Comparison of ENCODE assay signal across 20 cellular contexts in genomic region chr11:30815619-30816018, GRCh38.
"Had no signal": no experiment of that assay in that cellular context is flagged by ENCODE, and none has a peak within 500 bp of the region (broad histone marks: within the 10 kb centered on the region; RNA-seq: fewer than 3 reads in every experiment).

No MANE protein-coding gene starts in this region.

- ATAC-seq: natural killer cell; psoas muscle; right cardiac atrium; right lobe of liver; stimulated activated effector memory CD8-positive, alpha-beta T cell treated with anti-CD3 and anti-CD28 coated beads, Interleukin-12 subunit alpha, Interleukin-12 subunit beta, amount 100 ng/mL, for 72 hours; stimulated activated naive B cell treated with anti-CD40 and anti-IgM and Interleukin-4, amounts not matched to agents 10 μg/mL and 1 μg/mL and 100 μg/mL, for 72 hours had no signal

- DNase-seq: natural killer cell; occipital lobe; ovary; posterior cingulate gyrus; psoas muscle; right cardiac atrium; right lobe of liver; sigmoid colon; small intestine; stimulated activated CD4-positive, alpha-beta T cell treated with anti-CD3 and anti-CD28 coated beads, Interleukin-15, amount 100 ng/mL, for 24 hours; stimulated activated CD4-positive, alpha-beta T cell treated with anti-CD3 and anti-CD28 coated beads, Interleukin-2, amount 100 ng/mL, for 24 hours; stimulated activated CD4-positive, alpha-beta T cell treated with anti-CD3 and anti-CD28 coated beads, Interleukin-2, amount 100 ng/mL, for 48 hours; stimulated activated CD4-positive, alpha-beta T cell treated with anti-CD3 and anti-CD28 coated beads, Interleukin-4, amount 100 ng/mL, for 24 hours; stimulated activated naive B cell treated with anti-CD40 and anti-IgM and Interleukin-4, amounts not matched to agents 10 μg/mL and 1 μg/mL and 100 μg/mL, for 72 hours; stimulated activated naive CD4-positive, alpha-beta T cell treated with Interleukin-2 at 50 U/mL for 16 hours; stomach; thyroid gland; trophoblast cell; upper lobe of left lung had no signal
